Comparison of ENCODE assay signal across 20 cellular contexts in the genomic region with DNA sequence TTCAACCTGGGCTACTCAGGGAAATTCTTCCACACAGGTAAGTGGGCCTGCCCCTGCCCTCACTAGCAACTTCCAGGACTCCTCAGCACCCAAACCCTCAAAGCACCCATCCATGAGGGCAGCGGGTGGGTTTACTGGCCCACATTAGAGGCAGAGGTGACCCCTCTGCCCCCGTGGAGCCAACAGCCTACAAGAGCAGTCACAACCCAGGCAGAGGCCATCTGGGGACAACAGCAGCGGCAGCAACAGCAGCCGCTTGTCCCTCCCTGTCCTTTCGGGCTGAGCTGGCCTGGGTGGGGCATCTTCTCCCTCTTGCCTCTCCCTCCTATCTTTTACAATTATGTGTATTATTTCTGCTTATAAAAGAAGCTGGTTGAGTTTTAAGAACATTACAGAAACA. TPM values are rescaled to one million over a fixed set of nuclear protein-coding genes. Genes with fewer than 3 reads are reported as not detected.
DNase-seq lines count a peak whose midpoint lies in the region; ATAC-seq and TF ChIP-seq lines count a peak whose summit lies in the region.
"Had no signal": no experiment of that assay in that cellular context is flagged by ENCODE, and none has a peak within 500 bp of the region (broad histone marks: within the 10 kb centered on the region; RNA-seq: fewer than 3 reads in every experiment).

No MANE protein-coding gene starts in this region.

- H2BK15ac ChIP-seq in neuronal stem cell (ENCODE audit: low read length), result no peak overlapping the region

- H2BK12ac ChIP-seq in neuronal stem cell (ENCODE audit: low read length), result no peak overlapping the region

- H3K9ac ChIP-seq in neuronal stem cell (ENCODE audit: low read depth, low read length, poor library complexity), result no peak overlapping the region
- H3K9ac ChIP-seq: BLaER1 treated with 17β-estradiol and CSF1 and Interleukin-3, amounts not matched to agents 10 nM and 100 nM; GM23248 had no signal

- peaks cover 0 to 50% of the 10 kb centered on the region in 2 donors for H3K4me1 ChIP-seq in right atrium auricular region
- peaks cover 0 to 1% of the 10 kb centered on the region in 2 donors for H3K4me1 ChIP-seq in neuronal stem cell (ENCODE audit: control insufficient read depth in 2 of 2, insufficient read depth in 1 of 2, low read depth in 1 of 2, low read length in 2 of 2)
- peaks cover 0 to 60% (median 9%) of the 10 kb centered on the region in 4 donors for H3K4me1 ChIP-seq in tibial nerve
- H3K4me1 ChIP-seq: BLaER1 treated with 17β-estradiol and CSF1 and Interleukin-3, amounts not matched to agents 10 nM and 100 nM had no signal

- H2AK5ac ChIP-seq in neuronal stem cell (ENCODE audit: low read depth, low read length), result no peak overlapping the region

- H3K36me3 ChIP-seq in right atrium auricular region (peaks cover 52% of the 10 kb centered on the region), neuronal stem cell (replicated peaks in 1 of 2; ENCODE audit: control insufficient read depth in 2 of 2, insufficient read depth in 2 of 2, low read length in 2 of 2) (peaks cover 37 to 88% of the 10 kb centered on the region in 2 donors), tibial nerve (peaks cover 6 to 76% (median 7%) of the 10 kb centered on the region in 3 donors)

- H2BK5ac ChIP-seq in neuronal stem cell (ENCODE audit: low read length), result no peak overlapping the region

- H3K4me3 ChIP-seq in right atrium auricular region, result no peak overlapping the region
- no peak overlapping the region for H3K4me3 ChIP-seq in neuronal stem cell (ENCODE audit: low read length in 2 of 2)
- H3K4me3 ChIP-seq in tibial nerve, result no peak overlapping the region
- H3K4me3 ChIP-seq: BLaER1 treated with 17β-estradiol and CSF1 and Interleukin-3, amounts not matched to agents 10 nM and 100 nM; GM23248 had no signal

- no peak overlapping the region for H3K14ac ChIP-seq in neuronal stem cell (ENCODE audit: low read length)

- H3K18ac ChIP-seq in neuronal stem cell (ENCODE audit: low read length), result peak overlapping the region; percentile 71

- peak overlapping the region; percentile 2 to 40 for H3K27ac ChIP-seq in right atrium auricular region
- H3K27ac ChIP-seq in neuronal stem cell (replicated peaks; ENCODE audit: low read length), result no peak overlapping the region
- H3K27ac ChIP-seq in tibial nerve, result peak overlapping the region in 3 of 4 donors; percentile 62 to 71 (median 63)
- H3K27ac ChIP-seq: 22Rv1; BLaER1 treated with 17β-estradiol and CSF1 and Interleukin-3, amounts not matched to agents 10 nM and 100 nM; GM23248 had no signal

- no peak overlapping the region for H4K8ac ChIP-seq in neuronal stem cell (ENCODE audit: low read depth, low read length)

- DNase-seq in Right ventricle myocardium inferior (ENCODE audit: missing footprints) (no peak), cardiac septum (ENCODE audit: low spot score) (no peak), right atrium auricular region (ENCODE audit: low spot score) (no peak), neuronal stem cell (ENCODE audit: low spot score) (no peak), tibial nerve (ENCODE audit: low spot score in 2 of 2) (no peak), NCI-H187 (lab: John Stamatoyannopoulos, UW) (no peak), AG20443 (ENCODE audit: low spot score) (no peak)
- DNase-seq: CD8-positive, alpha-beta memory T cell; DND-41; GM23248; HCEC 1CT; KG1; NCI-H1436; NCI-H2029 treated with DMSO at 0.1 percent for 48 hours; NCI-H2171 treated with DMSO at 0.1 percent for 48 hours; NCI-H774; PC-3 had no signal

- no peak overlapping the region for H3K4me2 ChIP-seq in neuronal stem cell (ENCODE audit: insufficient read depth, low read length, poor library complexity, severe bottlenecking)
- H3K4me2 ChIP-seq: BLaER1 treated with 17β-estradiol and CSF1 and Interleukin-3, amounts not matched to agents 10 nM and 100 nM had no signal

- H3K27me3 ChIP-seq in right atrium auricular region (no peaks in the 10 kb centered on the region), neuronal stem cell (ENCODE audit: control insufficient read depth in 3 of 3, insufficient read depth in 3 of 3, low read depth in 1 of 3, low read length in 3 of 3) (no peaks in the 10 kb centered on the region), tibial nerve (no peaks in the 10 kb centered on the region)
- H3K27me3 ChIP-seq: BLaER1 treated with 17β-estradiol and CSF1 and Interleukin-3, amounts not matched to agents 10 nM and 100 nM had no signal

- WGBS in neuronal stem cell (ENCODE audit: extremely low coverage in 2 of 2, insufficient read length in 2 of 2, insufficient replicate concordance in 1 of 2), 2 donors, result no CpG with 5 or more reads among the region's 5 CpGs
- 49 to 51% methylated on average over 5 of the region's 5 CpGs for WGBS in tibial nerve, 2 donors

- no peak overlapping the region for H4K91ac ChIP-seq in neuronal stem cell (ENCODE audit: low read depth, low read length, poor library complexity)

- H3K79me1 ChIP-seq in neuronal stem cell (ENCODE audit: low read depth, low read length), result peaks cover 4% of the 10 kb centered on the region

- H3K4ac ChIP-seq in neuronal stem cell (ENCODE audit: low read length), result no peak overlapping the region

- no peak overlapping the region for H2AFZ ChIP-seq in neuronal stem cell (ENCODE audit: low read length)
- H2AFZ ChIP-seq: GM23248 had no signal

- no peak overlapping the region for H3K23ac ChIP-seq in neuronal stem cell (ENCODE audit: low read depth, low read length, poor library complexity)

- peak; percentile 62 for ATAC-seq in Right ventricle myocardium inferior
- no peak for ATAC-seq in HG02623 (IDR thresholded peaks at IDR 0.05; ENCODE audit: unreplicated experiment)
- ATAC-seq: PC-3 had no signal

- H2BK120ac ChIP-seq in neuronal stem cell (ENCODE audit: low read depth, low read length), result no peak overlapping the region

- H3K9me3 ChIP-seq in right atrium auricular region (no peaks in the 10 kb centered on the region), neuronal stem cell (replicated peaks in 1 of 2; ENCODE audit: control insufficient read depth in 2 of 2, insufficient read depth in 1 of 2, low read depth in 1 of 2, low read length in 2 of 2) (peaks cover 0 to 2% of the 10 kb centered on the region in 2 donors), tibial nerve (no peaks in the 10 kb centered on the region)

- no peak for TF ChIP-seq EP300 in tibial nerve (IDR thresholded peaks at IDR 0.05)

- no peak for TF ChIP-seq CTCF in right atrium auricular region (IDR thresholded peaks at IDR 0.05)
- no peak for TF ChIP-seq CTCF in tibial nerve (IDR thresholded peaks at IDR 0.05)

- intact Hi-C loops in Right ventricle myocardium inferior (cut with DNase I) (no loop called here), cardiac septum (cut with DNase I) (no loop called here)

- TF ChIP-seq POLR2A in tibial nerve (IDR thresholded peaks at IDR 0.05), result no peak

RNA-seq across cellular contexts. Expression of gene NDST1, which starts 25.1 kb away (rescaled TPM):
- total RNA-seq in Right ventricle myocardium inferior (60.4 TPM), cardiac septum (67.6 TPM), right atrium auricular region (10 to 100 TPM; 81.4 to 91.8 TPM), tibial nerve (100 to 1,000 TPM in 2 of 4 donors, 10 to 100 TPM in 2; 53.2 to 137 (median 104) TPM)
- 27.1 TPM for polyA plus RNA-seq in neuronal stem cell (2013, experiment 1 of 2)
- 25.9 TPM for polyA plus RNA-seq in neuronal stem cell (2013, experiment 2 of 2)
